In the genomic region with DNA sequence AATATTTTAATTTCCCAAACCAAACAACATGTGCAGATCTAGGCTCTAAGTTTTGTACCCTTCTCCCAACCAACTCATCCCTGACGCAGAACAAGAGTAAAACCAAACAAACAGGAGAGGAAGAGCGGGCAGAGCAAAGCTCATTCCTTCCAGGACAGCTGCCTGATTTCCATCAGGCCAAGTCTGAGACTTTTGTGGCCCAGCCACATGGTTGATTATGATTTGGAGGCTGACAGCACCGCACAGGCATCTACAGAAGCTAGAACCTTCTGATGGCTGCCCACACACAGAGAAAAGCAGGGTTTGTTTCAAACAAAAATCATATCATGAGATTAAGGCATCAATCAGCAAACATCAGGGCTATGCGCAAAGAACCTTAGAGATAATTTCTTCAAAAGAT, we compare ENCODE assay signal across 23 cellular contexts.
A peak's percentile ranks its signal among the peaks of the same experiment; 100 is the strongest.
DNase-seq lines count a peak whose midpoint lies in the region; ATAC-seq and TF ChIP-seq lines count a peak whose summit lies in the region.
"Had no signal": no experiment of that assay in that cellular context is flagged by ENCODE, and none has a peak within 500 bp of the region (broad histone marks: within the 10 kb centered on the region; RNA-seq: fewer than 3 reads in every experiment).

No MANE protein-coding gene starts in this region.

- H3K4me3 Mint-ChIP-seq in brain, result no peak overlapping the region
- H3K4me3 Mint-ChIP-seq in T-helper 2 cell treated with Interferon-gamma antibody and Interleukin-4, amounts not matched to agents 5 μg/mL and 100 μg/mL, for 36 hours, result no peak overlapping the region
- H3K4me3 Mint-ChIP-seq: activated naive CD8-positive, alpha-beta T cell treated with anti-CD3 and anti-CD28 coated beads, Interleukin-2, amount 10 ng/mL, durations not matched to agents 7 days and 5 days; CD4-positive, alpha-beta T cell; stimulated activated naive CD8-positive, alpha-beta T cell treated with anti-CD3 and anti-CD28 coated beads, Interleukin-15, amount 100 ng/mL, for 72 hours had no signal

- H3K27me3 ChIP-seq in gastroesophageal sphincter, result no peaks in the 10 kb centered on the region
- H3K27me3 ChIP-seq in sigmoid colon, result no peaks in the 10 kb centered on the region
- H3K27me3 ChIP-seq in uterus, result no peaks in the 10 kb centered on the region
- H3K27me3 ChIP-seq: dorsolateral prefrontal cortex, neutrophil, upper lobe of right lung had no signal

- H3K4me1 ChIP-seq in gastroesophageal sphincter, result peaks cover 0 to 64% (median 13%) of the 10 kb centered on the region in 3 donors
- H3K4me1 ChIP-seq in sigmoid colon, result peaks cover 0 to 72% (median 55%) of the 10 kb centered on the region in 4 donors
- H3K4me1 ChIP-seq in uterus, result no peaks in the 10 kb centered on the region
- H3K4me1 ChIP-seq: prostate gland had no signal

- no peak for TF ChIP-seq EP300 in gastroesophageal sphincter (IDR thresholded peaks at IDR 0.05)
- TF ChIP-seq EP300 in sigmoid colon (IDR thresholded peaks at IDR 0.05), result no peak

- H3K36me3 ChIP-seq in gastroesophageal sphincter (peaks cover 0 to 50% of the 10 kb centered on the region in 2 donors), sigmoid colon (peaks cover 0 to 33% (median 13%) of the 10 kb centered on the region in 4 donors), uterus (no peaks in the 10 kb centered on the region)
- H3K36me3 ChIP-seq: neutrophil, prostate gland, upper lobe of right lung had no signal

- TF ChIP-seq CTCF in brain (conservative IDR thresholded peaks at IDR 0.05), result no peak
- no peak for TF ChIP-seq CTCF in gastroesophageal sphincter (IDR thresholded peaks at IDR 0.05)
- TF ChIP-seq CTCF in sigmoid colon (IDR thresholded peaks at IDR 0.05), result no peak
- TF ChIP-seq CTCF in uterus (IDR thresholded peaks at IDR 0.05), result no peak

- no peak for ATAC-seq in gastroesophageal sphincter
- ATAC-seq in GM21528 (IDR thresholded peaks at IDR 0.05; ENCODE audit: low FRiP score, unreplicated experiment), result no peak
- ATAC-seq in HG03378 (IDR thresholded peaks at IDR 0.05; ENCODE audit: unreplicated experiment), result no peak
- ATAC-seq: stimulated activated naive CD8-positive, alpha-beta T cell treated with anti-CD3 and anti-CD28 coated beads, Interleukin-15, amount 100 ng/mL, for 72 hours; upper lobe of right lung had no signal

- intact Hi-C loops in sigmoid colon (cut with DNase I) (no loop called here), uterus (cut with DNase I; ENCODE audit: low total_unique reads) (no loop called here)

- peaks cover 54% of the 10 kb centered on the region for H3K4me1 Mint-ChIP-seq in brain
- peaks cover 4% of the 10 kb centered on the region for H3K4me1 Mint-ChIP-seq in T-helper 2 cell treated with Interferon-gamma antibody and Interleukin-4, amounts not matched to agents 5 μg/mL and 100 μg/mL, for 36 hours (ENCODE audit: low read depth)

- no peaks in the 10 kb centered on the region for H3K9me3 ChIP-seq in gastroesophageal sphincter
- no peaks in the 10 kb centered on the region for H3K9me3 ChIP-seq in sigmoid colon
- no peaks in the 10 kb centered on the region for H3K9me3 ChIP-seq in uterus
- H3K9me3 ChIP-seq: neutrophil, prostate gland, upper lobe of right lung had no signal

- TF ChIP-seq POLR2A in gastroesophageal sphincter (IDR thresholded peaks at IDR 0.05) (no peak), sigmoid colon (IDR thresholded peaks at IDR 0.05) (no peak), uterus (IDR thresholded peaks at IDR 0.05) (no peak)

- WGBS in gastroesophageal sphincter (ENCODE audit: low coverage in 1 of 2), 2 donors, result 64 to 71% methylated on average over 4 of the region's 4 CpGs
- WGBS in sigmoid colon, 2 donors, result 70 to 77% methylated on average over 4 of the region's 4 CpGs

- H3K27ac Mint-ChIP-seq in brain, result peak overlapping the region in 3 of 5 experiments; percentile 6 to 72 (median 71)
- H3K27ac Mint-ChIP-seq in T-helper 2 cell treated with Interferon-gamma antibody and Interleukin-4, amounts not matched to agents 5 μg/mL and 100 μg/mL, for 36 hours, result no peak overlapping the region
- H3K27ac Mint-ChIP-seq: activated naive CD8-positive, alpha-beta T cell treated with anti-CD3 and anti-CD28 coated beads, Interleukin-2, amount 10 ng/mL, durations not matched to agents 7 days and 5 days; CD4-positive, alpha-beta T cell had no signal

- no peaks in the 10 kb centered on the region for H3K36me3 Mint-ChIP-seq in brain
- no peaks in the 10 kb centered on the region for H3K36me3 Mint-ChIP-seq in T-helper 2 cell treated with Interferon-gamma antibody and Interleukin-4, amounts not matched to agents 5 μg/mL and 100 μg/mL, for 36 hours (ENCODE audit: low read depth)

- peaks cover 10% of the 10 kb centered on the region for H3K27me3 Mint-ChIP-seq in brain
- H3K27me3 Mint-ChIP-seq in T-helper 2 cell treated with Interferon-gamma antibody and Interleukin-4, amounts not matched to agents 5 μg/mL and 100 μg/mL, for 36 hours (ENCODE audit: low read depth), result no peaks in the 10 kb centered on the region
- H3K27me3 Mint-ChIP-seq: CD4-positive, alpha-beta T cell; stimulated activated naive CD8-positive, alpha-beta T cell treated with anti-CD3 and anti-CD28 coated beads, Interleukin-15, amount 100 ng/mL, for 72 hours had no signal

- H3K27ac ChIP-seq in gastroesophageal sphincter (peak overlapping the region in 3 of 4 donors; percentile 18 to 62 (median 54)), sigmoid colon (peak overlapping the region; percentile 42 to 63 (median 52)), uterus (peak overlapping the region; percentile 13 to 37)
- H3K27ac ChIP-seq: neutrophil, prostate gland, SK-N-MC, upper lobe of right lung had no signal

- H3K9me3 Mint-ChIP-seq in brain, result peaks cover 0 to 7% (median 0%) of the 10 kb centered on the region in 5 experiments
- no peaks in the 10 kb centered on the region for H3K9me3 Mint-ChIP-seq in T-helper 2 cell treated with Interferon-gamma antibody and Interleukin-4, amounts not matched to agents 5 μg/mL and 100 μg/mL, for 36 hours
- H3K9me3 Mint-ChIP-seq: activated naive CD8-positive, alpha-beta T cell treated with anti-CD3 and anti-CD28 coated beads, Interleukin-2, amount 10 ng/mL, durations not matched to agents 7 days and 5 days; CD4-positive, alpha-beta T cell; stimulated activated naive CD8-positive, alpha-beta T cell treated with anti-CD3 and anti-CD28 coated beads, Interleukin-15, amount 100 ng/mL, for 72 hours had no signal

- H3K4me3 ChIP-seq in gastroesophageal sphincter, result no peak overlapping the region
- H3K4me3 ChIP-seq in sigmoid colon, result no peak overlapping the region
- no peak overlapping the region for H3K4me3 ChIP-seq in uterus
- H3K4me3 ChIP-seq: dorsolateral prefrontal cortex, prostate gland, SK-N-MC, upper lobe of right lung had no signal

- DNase-seq in sigmoid colon (no peak), uterus (no peak)
- no peak for DNase-seq in T-helper 2 cell treated with Interferon-gamma antibody and Interleukin-4, amounts not matched to agents 5 μg/mL and 100 μg/mL, for 36 hours (ENCODE audit: low spot score)
- DNase-seq: activated CD4-positive, alpha-beta T cell treated with anti-CD3 and anti-CD28 coated beads for 1 hour; activated gamma-delta T cell; activated naive CD8-positive, alpha-beta T cell treated with anti-CD3 and anti-CD28 coated beads, Interleukin-2, amount 10 ng/mL, durations not matched to agents 7 days and 5 days; activated T-cell treated with anti-CD3 and anti-CD28 coated beads, Interleukin-2, amount 50 U/mL, for 1 hour; CD4-positive, alpha-beta T cell; dorsolateral prefrontal cortex; mammary epithelial cell; NCI-H1436; NCI-H2107; small intestine; stimulated activated CD8-positive, alpha-beta memory T cell treated with anti-CD3 and anti-CD28 coated beads, Interleukin-4, amount 100 ng/mL, for 48 hours; stimulated activated naive CD8-positive, alpha-beta T cell treated with anti-CD3 and anti-CD28 coated beads, Interleukin-15, amount 100 ng/mL, for 72 hours; upper lobe of right lung had no signal
